18 cellular contexts compared by ENCODE assay signal in the genomic region with DNA sequence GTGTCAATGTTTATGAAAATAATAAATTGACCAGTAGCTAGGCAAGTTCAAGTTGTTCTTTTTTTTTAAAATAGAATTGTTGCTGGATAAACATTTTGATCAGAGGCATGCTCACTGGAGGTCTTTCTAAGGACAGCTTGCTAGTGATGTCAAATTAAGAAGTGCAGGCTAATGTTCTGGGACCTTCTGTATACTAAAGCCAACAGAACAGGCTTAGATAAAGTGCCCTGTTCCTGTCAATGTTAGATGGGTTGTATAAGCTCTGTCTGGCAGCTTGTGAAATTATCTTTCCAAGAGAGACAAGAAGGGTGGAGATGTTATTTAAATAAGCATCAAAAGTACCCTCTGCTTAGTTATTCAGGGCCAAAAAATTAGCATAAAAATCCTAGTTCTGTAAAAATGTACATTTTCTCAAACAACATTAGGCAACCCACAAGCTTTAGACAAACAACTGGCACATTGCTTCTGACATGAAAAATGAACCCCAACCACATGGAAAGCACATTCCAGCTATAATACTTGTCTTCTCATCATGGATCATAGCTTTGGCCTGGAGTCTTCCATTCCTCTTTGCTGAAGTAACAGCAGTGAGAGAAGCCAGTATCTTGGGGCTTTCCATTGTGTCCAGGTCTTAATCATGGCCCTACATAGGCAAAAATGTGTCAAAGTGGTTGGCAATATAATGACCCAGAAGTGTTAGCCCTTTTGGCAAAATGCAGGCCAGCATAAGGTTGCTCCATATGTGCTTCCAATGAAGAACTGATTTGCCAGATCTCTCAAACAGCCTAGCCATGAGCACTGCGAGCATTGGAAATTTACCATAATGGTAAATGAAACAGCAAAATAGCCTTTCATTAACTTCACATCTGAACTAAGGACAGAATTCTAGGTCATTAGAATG.
A peak's percentile ranks its signal among the peaks of the same experiment; 100 is the strongest.
DNase-seq lines count a peak whose midpoint lies in the region; ATAC-seq, FAIRE-seq and TF ChIP-seq lines count a peak whose summit lies in the region.
"Had no signal": no experiment of that assay in that cellular context is flagged by ENCODE, and none has a peak within 500 bp of the region (broad histone marks: within the 10 kb centered on the region; RNA-seq: fewer than 3 reads in every experiment).

No MANE protein-coding gene starts in this region.

- H3K79me2 ChIP-seq in astrocyte (ENCODE audit: insufficient read depth, low read length) = no peaks in the 10 kb centered on the region

- H3K4me1 ChIP-seq in astrocyte (ENCODE audit: insufficient read depth, low read length) = no peaks in the 10 kb centered on the region
- H3K4me1 ChIP-seq: BLaER1 treated with 17β-estradiol and CSF1 and Interleukin-3, amounts not matched to agents 10 nM and 100 nM had no signal

- H2AFZ ChIP-seq in astrocyte (ENCODE audit: low read depth, low read length) = no peak overlapping the region

- H3K4me3 Mint-ChIP-seq in astrocyte (ENCODE audit: unreplicated experiment) = no peak overlapping the region
- no peak overlapping the region for H3K4me3 Mint-ChIP-seq in activated CD4-positive, alpha-beta memory T cell treated with anti-CD3 and anti-CD28 coated beads for 36 hours
- H3K4me3 Mint-ChIP-seq: CD4-positive, CD25-positive, alpha-beta regulatory T cell; H9; IgD-negative memory B cell had no signal

- H3K9me3 Mint-ChIP-seq in astrocyte (ENCODE audit: unreplicated experiment) = no peaks in the 10 kb centered on the region
- H3K9me3 Mint-ChIP-seq in activated CD4-positive, alpha-beta memory T cell treated with anti-CD3 and anti-CD28 coated beads for 36 hours = no peaks in the 10 kb centered on the region
- H3K9me3 Mint-ChIP-seq: H9 had no signal

- TF ChIP-seq CTCF in astrocyte (IDR thresholded peaks at IDR 0.05; ENCODE audit: insufficient read depth, low read depth, low read length) = no peak

- intact Hi-C loops in activated CD4-positive, alpha-beta memory T cell treated with anti-CD3 and anti-CD28 coated beads for 36 hours (cut with micrococcal nuclease) = no loop called here

- H3K9me3 ChIP-seq in astrocyte (ENCODE audit: insufficient read depth, low read depth, low read length) = no peaks in the 10 kb centered on the region
- H3K9me3 ChIP-seq: BLaER1 treated with 17β-estradiol and CSF1 and Interleukin-3, amounts not matched to agents 10 nM and 100 nM had no signal

- no peaks in the 10 kb centered on the region for H3K36me3 ChIP-seq in astrocyte (ENCODE audit: insufficient read depth, low read length)
- H3K36me3 ChIP-seq: BLaER1 treated with 17β-estradiol and CSF1 and Interleukin-3, amounts not matched to agents 10 nM and 100 nM had no signal

- CTCF ChIA-PET in activated CD4-positive, alpha-beta memory T cell treated with anti-CD3 and anti-CD28 coated beads for 36 hours (lab: Charles Lee) = no interaction called here

- H4K20me1 ChIP-seq in astrocyte (ENCODE audit: insufficient read depth, low read length) = no peaks in the 10 kb centered on the region
- H4K20me1 ChIP-seq: BLaER1 treated with 17β-estradiol and CSF1 and Interleukin-3, amounts not matched to agents 10 nM and 100 nM had no signal

- H3K27ac Mint-ChIP-seq in astrocyte (ENCODE audit: unreplicated experiment) = no peak overlapping the region
- no peak overlapping the region for H3K27ac Mint-ChIP-seq in activated CD4-positive, alpha-beta memory T cell treated with anti-CD3 and anti-CD28 coated beads for 36 hours
- H3K27ac Mint-ChIP-seq: CD4-positive, CD25-positive, alpha-beta regulatory T cell; H9; IgD-negative memory B cell had no signal

- no peak overlapping the region for H3K27ac ChIP-seq in astrocyte (ENCODE audit: low read depth, low read length)
- H3K27ac ChIP-seq: BLaER1 treated with 17β-estradiol and CSF1 and Interleukin-3, amounts not matched to agents 10 nM and 100 nM had no signal

- H3K27me3 ChIP-seq in astrocyte (ENCODE audit: insufficient read depth, low read length) = no peaks in the 10 kb centered on the region
- H3K27me3 ChIP-seq: BLaER1 treated with 17β-estradiol and CSF1 and Interleukin-3, amounts not matched to agents 10 nM and 100 nM had no signal

- no peak for FAIRE-seq in astrocyte (lab: Jason Lieb, UNC)
- FAIRE-seq: G401.6, GM12891 had no signal

- no peak overlapping the region for H3K4me3 ChIP-seq in astrocyte (ENCODE audit: insufficient read depth, low read depth, low read length)
- H3K4me3 ChIP-seq: BLaER1 treated with 17β-estradiol and CSF1 and Interleukin-3, amounts not matched to agents 10 nM and 100 nM had no signal

- DNase-seq in NCI-H226 = peak; percentile 36
- DNase-seq in astrocyte (ENCODE audit: low read depth) = peak; percentile 33
- peak; percentile 14 for DNase-seq in cerebellum (ENCODE audit: low spot score)
- DNase-seq in activated CD4-positive, alpha-beta memory T cell treated with anti-CD3 and anti-CD28 coated beads for 36 hours = no peak
- DNase-seq in T-helper 1 cell = no peak
- DNase-seq in COR-L47 (lab: John Stamatoyannopoulos, UW) = no peak
- DNase-seq: ACHN; Calu3; CD4-positive, CD25-positive, alpha-beta regulatory T cell; DMS 273 treated with DMSO at 0.1 percent for 48 hours; DMS79; GOT3; H9 had no signal

- no peaks in the 10 kb centered on the region for H3K4me1 Mint-ChIP-seq in astrocyte (ENCODE audit: low read depth, unreplicated experiment)
- H3K4me1 Mint-ChIP-seq in activated CD4-positive, alpha-beta memory T cell treated with anti-CD3 and anti-CD28 coated beads for 36 hours (ENCODE audit: low read depth) = no peaks in the 10 kb centered on the region
- H3K4me1 Mint-ChIP-seq: CD4-positive, CD25-positive, alpha-beta regulatory T cell; H9; IgD-negative memory B cell had no signal

- H3K27me3 Mint-ChIP-seq in astrocyte (ENCODE audit: low read depth, unreplicated experiment) = no peaks in the 10 kb centered on the region
- H3K27me3 Mint-ChIP-seq in activated CD4-positive, alpha-beta memory T cell treated with anti-CD3 and anti-CD28 coated beads for 36 hours = no peaks in the 10 kb centered on the region
- H3K27me3 Mint-ChIP-seq: CD4-positive, CD25-positive, alpha-beta regulatory T cell; IgD-negative memory B cell had no signal

- no peak overlapping the region for H3K9ac ChIP-seq in astrocyte (ENCODE audit: low read length)
- H3K9ac ChIP-seq: BLaER1 treated with 17β-estradiol and CSF1 and Interleukin-3, amounts not matched to agents 10 nM and 100 nM had no signal

- no peaks in the 10 kb centered on the region for H3K36me3 Mint-ChIP-seq in astrocyte (ENCODE audit: low read depth, unreplicated experiment)
- no peaks in the 10 kb centered on the region for H3K36me3 Mint-ChIP-seq in activated CD4-positive, alpha-beta memory T cell treated with anti-CD3 and anti-CD28 coated beads for 36 hours
- H3K36me3 Mint-ChIP-seq: CD4-positive, CD25-positive, alpha-beta regulatory T cell; IgD-negative memory B cell had no signal

- no peak for ATAC-seq in HG03045 (IDR thresholded peaks at IDR 0.05; ENCODE audit: unreplicated experiment)

- H3K4me2 ChIP-seq in astrocyte (ENCODE audit: low read length) = no peak overlapping the region
- H3K4me2 ChIP-seq: BLaER1 treated with 17β-estradiol and CSF1 and Interleukin-3, amounts not matched to agents 10 nM and 100 nM had no signal

- POLR2A ChIA-PET in activated CD4-positive, alpha-beta memory T cell treated with anti-CD3 and anti-CD28 coated beads for 36 hours (lab: Charles Lee) = no interaction called here

Comparison
In these comparisons a context has a peak if more than half of its experiments do, and no peak if none do; other contexts are left out.
1. DNase-seq: peak in NCI-H226 (single experiment), astrocyte (single experiment) and cerebellum (single experiment); none in activated CD4-positive, alpha-beta memory T cell treated with anti-CD3 and anti-CD28 coated beads for 36 hours (single experiment), T-helper 1 cell (0 of 5) and COR-L47 (single experiment).